ENCODE assay signal across 8 cellular contexts in genomic region chr7:5677538-5678294, GRCh38.
DNase-seq lines count a peak whose midpoint lies in the region; ATAC-seq, FAIRE-seq and TF ChIP-seq lines count a peak whose summit lies in the region.

No MANE protein-coding gene starts in this region.

- TF ChIP-seq CTCF in fibroblast of villous mesenchyme (IDR thresholded peaks at IDR 0.05; ENCODE audit: insufficient read depth, low read depth, low read length) (peak; percentile 81), neural progenitor cell (IDR thresholded peaks at IDR 0.05) (peak; percentile 89)

- no peak overlapping the region for H3K4me2 ChIP-seq in neural progenitor cell

- no peaks in the 10 kb centered on the region for H3K27me3 Mint-ChIP-seq in activated T-helper 17 cell treated with anti-CD3 and anti-CD28 coated beads, Interleukin-2, amount 50 U/mL, for 72 hours
- H3K27me3 Mint-ChIP-seq in neural progenitor cell (ENCODE audit: insufficient read depth, low read depth), result peaks cover 3% of the 10 kb centered on the region

- DNase-seq in AML-193 (lab: John Stamatoyannopoulos, UW) (peak; percentile 62 to 70), GM18507 (ENCODE audit: extremely low spot score, insufficient read length, low read depth) (no peak), NCI-H69 (lab: John Stamatoyannopoulos, UW) (peak; percentile 63), fibroblast of villous mesenchyme (ENCODE audit: low read depth) (peak; percentile 87), neural progenitor cell (ENCODE audit: low spot score) (peak; percentile 83), GM19240 (ENCODE audit: insufficient read length, low spot score) (no peak)

- H2AFZ ChIP-seq in neural progenitor cell (replicated peaks), result no peak overlapping the region

- H3K27ac ChIP-seq in neural progenitor cell, result no peak overlapping the region

- peaks cover 24% of the 10 kb centered on the region for H3K36me3 Mint-ChIP-seq in activated T-helper 17 cell treated with anti-CD3 and anti-CD28 coated beads, Interleukin-2, amount 50 U/mL, for 72 hours (ENCODE audit: low read depth)
- peaks cover 2% of the 10 kb centered on the region for H3K36me3 Mint-ChIP-seq in neural progenitor cell

- H3K9me3 Mint-ChIP-seq in activated T-helper 17 cell treated with anti-CD3 and anti-CD28 coated beads, Interleukin-2, amount 50 U/mL, for 72 hours, result no peaks in the 10 kb centered on the region
- H3K9me3 Mint-ChIP-seq in neural progenitor cell, result no peaks in the 10 kb centered on the region

- H3F3A ChIP-seq in neural progenitor cell (ENCODE audit: low read depth), result peaks cover 35% of the 10 kb centered on the region

- no peak overlapping the region for H3K9ac ChIP-seq in neural progenitor cell

- peak overlapping the region; percentile 78 for H3K27ac Mint-ChIP-seq in activated T-helper 17 cell treated with anti-CD3 and anti-CD28 coated beads, Interleukin-2, amount 50 U/mL, for 72 hours
- peak overlapping the region; percentile 40 for H3K27ac Mint-ChIP-seq in neural progenitor cell

- H3K36me3 ChIP-seq in neural progenitor cell, result no peaks in the 10 kb centered on the region

- no peaks in the 10 kb centered on the region for H3K79me2 ChIP-seq in neural progenitor cell (ENCODE audit: low read depth)

- ATAC-seq in activated T-helper 17 cell treated with anti-CD3 and anti-CD28 coated beads, Interleukin-2, amount 50 U/mL, for 72 hours (replicated peaks), result peak; percentile 76
- ATAC-seq in GM21367 (IDR thresholded peaks at IDR 0.05; ENCODE audit: unreplicated experiment), result no peak

- peaks cover 11% of the 10 kb centered on the region for H3K4me1 ChIP-seq in neural progenitor cell

- no peaks in the 10 kb centered on the region for H3K27me3 ChIP-seq in neural progenitor cell

- peaks cover 33% of the 10 kb centered on the region for H3K4me1 Mint-ChIP-seq in activated T-helper 17 cell treated with anti-CD3 and anti-CD28 coated beads, Interleukin-2, amount 50 U/mL, for 72 hours
- H3K4me1 Mint-ChIP-seq in neural progenitor cell, result peaks cover 55% of the 10 kb centered on the region

- H3K4me3 ChIP-seq in fibroblast of villous mesenchyme (ENCODE audit: low read depth, low read length), result no peak overlapping the region
- H3K4me3 ChIP-seq in neural progenitor cell, result no peak overlapping the region

- FAIRE-seq in GM18507 (lab: Jason Lieb, UNC), result peak; percentile 83

- no peaks in the 10 kb centered on the region for H3K9me3 ChIP-seq in neural progenitor cell (ENCODE audit: low read depth)

- H3K4me3 Mint-ChIP-seq in activated T-helper 17 cell treated with anti-CD3 and anti-CD28 coated beads, Interleukin-2, amount 50 U/mL, for 72 hours, result peak overlapping the region; percentile 3
- H3K4me3 Mint-ChIP-seq in neural progenitor cell, result no peak overlapping the region

- H4K20me1 ChIP-seq in neural progenitor cell (ENCODE audit: low read depth), result peaks cover 35% of the 10 kb centered on the region

Comparison
In these comparisons a context has a peak if more than half of its experiments do, and no peak if none do; other contexts are left out.
1. DNase-seq: peak in AML-193 (2 of 2), NCI-H69 (single experiment), fibroblast of villous mesenchyme (single experiment) and neural progenitor cell (single experiment); none in GM18507 (single experiment) and GM19240 (single experiment).